Comparison of ENCODE assay signal across 12 cellular contexts in the genomic region with DNA sequence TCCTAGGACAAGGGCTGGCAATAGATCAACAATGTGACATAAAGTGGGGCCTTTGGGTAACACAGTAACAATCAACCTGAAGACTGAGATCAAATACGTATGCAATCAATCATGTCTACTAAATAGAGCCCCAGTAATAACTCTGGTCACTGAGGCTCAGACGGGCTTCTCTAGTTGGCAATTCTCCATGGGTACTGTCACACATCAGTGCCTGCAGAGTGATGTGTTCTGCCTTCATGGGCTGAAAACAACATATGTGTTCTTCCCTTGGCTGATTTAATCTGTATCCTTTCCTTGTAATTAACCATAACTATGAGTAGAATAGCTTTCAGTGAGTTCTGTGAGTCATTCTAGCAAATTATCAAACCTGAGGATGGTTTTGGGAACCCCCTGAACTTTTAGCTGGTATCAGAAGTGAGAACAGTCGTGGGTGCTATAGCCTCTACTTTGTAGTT.
DNase-seq lines count a peak whose midpoint lies in the region; ATAC-seq lines count a peak whose summit lies in the region.
"Had no signal": no experiment of that assay in that cellular context is flagged by ENCODE, and none has a peak within 500 bp of the region (broad histone marks: within the 10 kb centered on the region; RNA-seq: fewer than 3 reads in every experiment).

No MANE protein-coding gene starts in this region.

- no peak overlapping the region for H3K27ac Mint-ChIP-seq in activated T-helper 17 cell treated with anti-CD3 and anti-CD28 coated beads, Interleukin-2, amount 50 U/mL, for 72 hours
- H3K27ac Mint-ChIP-seq in immature natural killer cell: no peak overlapping the region
- no peak overlapping the region for H3K27ac Mint-ChIP-seq in activated CD8-positive, alpha-beta memory T cell treated with anti-CD3 and anti-CD28 coated beads, Interleukin-2, amount 10 ng/mL, durations not matched to agents 7 days and 5 days
- H3K27ac Mint-ChIP-seq: HFFc6 had no signal

- peak; percentile 77 for ATAC-seq in GM18508 (IDR thresholded peaks at IDR 0.05; ENCODE audit: insufficient read depth, unreplicated experiment)
- peak; percentile 75 for ATAC-seq in GM19463 (IDR thresholded peaks at IDR 0.05; ENCODE audit: unreplicated experiment)
- ATAC-seq in HG03095 (IDR thresholded peaks at IDR 0.05; ENCODE audit: unreplicated experiment): peak; percentile 76
- peak; percentile 62 for ATAC-seq in activated T-helper 17 cell treated with anti-CD3 and anti-CD28 coated beads, Interleukin-2, amount 50 U/mL, for 72 hours (replicated peaks)
- ATAC-seq in activated CD8-positive, alpha-beta memory T cell treated with anti-CD3 and anti-CD28 coated beads, Interleukin-2, amount 10 ng/mL, durations not matched to agents 7 days and 5 days: no peak

- H3K4me3 Mint-ChIP-seq in activated T-helper 17 cell treated with anti-CD3 and anti-CD28 coated beads, Interleukin-2, amount 50 U/mL, for 72 hours: no peak overlapping the region
- no peak overlapping the region for H3K4me3 Mint-ChIP-seq in immature natural killer cell
- H3K4me3 Mint-ChIP-seq in activated CD8-positive, alpha-beta memory T cell treated with anti-CD3 and anti-CD28 coated beads, Interleukin-2, amount 10 ng/mL, durations not matched to agents 7 days and 5 days: no peak overlapping the region
- H3K4me3 Mint-ChIP-seq: HFFc6 had no signal

- intact Hi-C loops in head of caudate nucleus (cut with DNase I): no loop called here

- CTCF ChIA-PET in activated CD8-positive, alpha-beta memory T cell treated with anti-CD3 and anti-CD28 coated beads, Interleukin-2, amount 10 ng/mL, durations not matched to agents 7 days and 5 days (lab: Charles Lee): no interaction called here

- H3K36me3 Mint-ChIP-seq in activated T-helper 17 cell treated with anti-CD3 and anti-CD28 coated beads, Interleukin-2, amount 50 U/mL, for 72 hours (ENCODE audit: low read depth): no peaks in the 10 kb centered on the region
- no peaks in the 10 kb centered on the region for H3K36me3 Mint-ChIP-seq in immature natural killer cell
- H3K36me3 Mint-ChIP-seq in activated CD8-positive, alpha-beta memory T cell treated with anti-CD3 and anti-CD28 coated beads, Interleukin-2, amount 10 ng/mL, durations not matched to agents 7 days and 5 days: no peaks in the 10 kb centered on the region

- peaks cover 5% of the 10 kb centered on the region for H3K4me1 Mint-ChIP-seq in activated T-helper 17 cell treated with anti-CD3 and anti-CD28 coated beads, Interleukin-2, amount 50 U/mL, for 72 hours
- peaks cover 0 to under 1% of the 10 kb centered on the region in 2 donors for H3K4me1 Mint-ChIP-seq in immature natural killer cell
- H3K4me1 Mint-ChIP-seq in activated CD8-positive, alpha-beta memory T cell treated with anti-CD3 and anti-CD28 coated beads, Interleukin-2, amount 10 ng/mL, durations not matched to agents 7 days and 5 days: peaks cover 11% of the 10 kb centered on the region

- no peaks in the 10 kb centered on the region for H3K27me3 Mint-ChIP-seq in activated T-helper 17 cell treated with anti-CD3 and anti-CD28 coated beads, Interleukin-2, amount 50 U/mL, for 72 hours
- H3K27me3 Mint-ChIP-seq in immature natural killer cell (ENCODE audit: low read depth in 3 of 3): peaks cover 0 to 6% (median 5%) of the 10 kb centered on the region in 3 donors
- peaks cover 25% of the 10 kb centered on the region for H3K27me3 Mint-ChIP-seq in activated CD8-positive, alpha-beta memory T cell treated with anti-CD3 and anti-CD28 coated beads, Interleukin-2, amount 10 ng/mL, durations not matched to agents 7 days and 5 days

- DNase-seq in head of caudate nucleus: no peak
- DNase-seq in NCI-H2171 treated with DMSO at 0.1 percent for 48 hours (lab: John Stamatoyannopoulos, UW): no peak
- DNase-seq in immature natural killer cell: no peak
- DNase-seq in activated CD8-positive, alpha-beta memory T cell treated with anti-CD3 and anti-CD28 coated beads, Interleukin-2, amount 10 ng/mL, durations not matched to agents 7 days and 5 days: no peak
- DNase-seq: effector CD4-positive, alpha-beta T cell; foreskin melanocyte; HFFc6; NCI-H1417 treated with DMSO at 0.1 percent for 48 hours had no signal

- no peaks in the 10 kb centered on the region for H3K9me3 Mint-ChIP-seq in activated T-helper 17 cell treated with anti-CD3 and anti-CD28 coated beads, Interleukin-2, amount 50 U/mL, for 72 hours
- no peaks in the 10 kb centered on the region for H3K9me3 Mint-ChIP-seq in immature natural killer cell
- H3K9me3 Mint-ChIP-seq in activated CD8-positive, alpha-beta memory T cell treated with anti-CD3 and anti-CD28 coated beads, Interleukin-2, amount 10 ng/mL, durations not matched to agents 7 days and 5 days (ENCODE audit: low read depth): no peaks in the 10 kb centered on the region
- H3K9me3 Mint-ChIP-seq: HFFc6 had no signal
